In the genomic region with DNA sequence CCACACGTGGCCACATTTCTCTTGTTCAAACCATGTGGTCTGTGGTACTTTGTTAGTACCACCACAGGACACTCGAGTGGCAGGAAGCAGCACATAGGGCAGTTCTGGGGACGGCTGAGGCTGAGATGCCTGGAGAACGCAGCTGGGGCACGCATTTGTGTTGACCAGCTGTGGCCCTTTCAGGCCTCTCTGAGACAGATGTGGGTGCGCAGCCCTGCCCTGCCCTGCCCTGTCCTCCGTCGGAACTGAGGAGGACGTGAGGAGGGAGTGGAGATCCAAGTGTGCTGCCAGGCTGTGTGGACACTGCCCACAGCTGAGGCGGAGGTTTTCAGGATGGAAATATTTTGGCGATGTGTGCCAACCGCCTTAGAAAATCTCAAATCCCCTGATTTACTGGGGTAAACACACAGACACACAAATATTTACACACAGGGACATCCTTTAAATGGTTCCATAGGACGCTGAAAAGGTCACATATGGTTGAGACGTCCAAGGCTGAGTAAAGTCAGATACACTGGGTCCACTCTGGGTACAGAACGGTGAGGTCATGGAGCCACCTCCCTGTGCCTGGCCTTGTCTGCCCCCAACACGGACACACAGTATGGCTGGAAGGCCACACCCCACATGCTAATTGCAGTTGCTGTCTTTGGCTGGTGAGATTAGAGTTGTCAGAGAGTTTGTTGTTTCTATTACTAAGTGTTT, we compare ENCODE assay signal across 1 cellular context.
A peak's percentile ranks its signal among the peaks of the same experiment; 100 is the strongest.
TF ChIP-seq lines count a peak whose summit lies in the region.

No MANE protein-coding gene starts in this region.

TF ChIP-seq in HepG2, 621 proteins besides CTCF, POLR2A, EP300 and RAD21:
- TF ChIP-seq ESRRA (CRISPR knock-in tag; IDR thresholded peaks at IDR 0.05; ENCODE audit: low read depth) (0 out of 2 replicates have a peak, but pooled peaks have one; percentile 39), ZSCAN31 (CRISPR knock-in tag; IDR thresholded peaks at IDR 0.05; ENCODE audit: low read depth) (no peak), RARA (CRISPR knock-in tag; IDR thresholded peaks at IDR 0.05) (peak; percentile 72), SAP130 (CRISPR knock-in tag; IDR thresholded peaks at IDR 0.05; ENCODE audit: low read depth) (peak; percentile 13; the same call in 1 of the 2 replicates), ZKSCAN1 (IDR thresholded peaks at IDR 0.05; ENCODE audit: low read length) (0 out of 2 replicates have a peak, but pooled peaks have one; percentile 57), NR2F6 (IDR thresholded peaks at IDR 0.05) (0 out of 2 replicates have a peak, but pooled peaks have one; percentile 32), NR2F6 (CRISPR knock-in tag; IDR thresholded peaks at IDR 0.05) (no peak), ZNF816 (CRISPR knock-in tag; IDR thresholded peaks at IDR 0.05; ENCODE audit: borderline replicate concordance) (0 out of 2 replicates have a peak, but pooled peaks have one; percentile 49), HNF4A (CRISPR knock-in tag; IDR thresholded peaks at IDR 0.05) (peak; percentile 44; the same call in 1 of the 2 replicates), NR2F1 (CRISPR knock-in tag; IDR thresholded peaks at IDR 0.05) (0 out of 4 replicates have a peak, but pooled peaks of 1 of the 2 experiments have one; percentile 33), RXRB (CRISPR knock-in tag; IDR thresholded peaks at IDR 0.05; ENCODE audit: borderline replicate concordance) (peak; percentile 39; the same call in 1 of the 2 replicates), TBP (CRISPR knock-in tag; IDR thresholded peaks at IDR 0.05) (no peak), LCORL (IDR thresholded peaks at IDR 0.05) (no peak), LCORL (CRISPR knock-in tag; IDR thresholded peaks at IDR 0.05) (0 out of 2 replicates have a peak, but pooled peaks have one; percentile 8), MXI1 (IDR thresholded peaks at IDR 0.05; ENCODE audit: borderline replicate concordance, low read depth, low read length) (no peak), SALL1 (CRISPR knock-in tag; IDR thresholded peaks at IDR 0.05) (peak; percentile 51), FOXP1 (IDR thresholded peaks at IDR 0.05) (0 out of 2 replicates have a peak, but pooled peaks have one; percentile 39), FOXP1 (CRISPR knock-in tag; IDR thresholded peaks at IDR 0.05) (peak; percentile 73), HOXA3 (CRISPR knock-in tag; IDR thresholded peaks at IDR 0.05) (0 out of 2 replicates have a peak, but pooled peaks have one; percentile 8), SKI (IDR thresholded peaks at IDR 0.05; ENCODE audit: partially characterized antibody) (peak; percentile 51)
- TF ChIP-seq, protein P1, sequence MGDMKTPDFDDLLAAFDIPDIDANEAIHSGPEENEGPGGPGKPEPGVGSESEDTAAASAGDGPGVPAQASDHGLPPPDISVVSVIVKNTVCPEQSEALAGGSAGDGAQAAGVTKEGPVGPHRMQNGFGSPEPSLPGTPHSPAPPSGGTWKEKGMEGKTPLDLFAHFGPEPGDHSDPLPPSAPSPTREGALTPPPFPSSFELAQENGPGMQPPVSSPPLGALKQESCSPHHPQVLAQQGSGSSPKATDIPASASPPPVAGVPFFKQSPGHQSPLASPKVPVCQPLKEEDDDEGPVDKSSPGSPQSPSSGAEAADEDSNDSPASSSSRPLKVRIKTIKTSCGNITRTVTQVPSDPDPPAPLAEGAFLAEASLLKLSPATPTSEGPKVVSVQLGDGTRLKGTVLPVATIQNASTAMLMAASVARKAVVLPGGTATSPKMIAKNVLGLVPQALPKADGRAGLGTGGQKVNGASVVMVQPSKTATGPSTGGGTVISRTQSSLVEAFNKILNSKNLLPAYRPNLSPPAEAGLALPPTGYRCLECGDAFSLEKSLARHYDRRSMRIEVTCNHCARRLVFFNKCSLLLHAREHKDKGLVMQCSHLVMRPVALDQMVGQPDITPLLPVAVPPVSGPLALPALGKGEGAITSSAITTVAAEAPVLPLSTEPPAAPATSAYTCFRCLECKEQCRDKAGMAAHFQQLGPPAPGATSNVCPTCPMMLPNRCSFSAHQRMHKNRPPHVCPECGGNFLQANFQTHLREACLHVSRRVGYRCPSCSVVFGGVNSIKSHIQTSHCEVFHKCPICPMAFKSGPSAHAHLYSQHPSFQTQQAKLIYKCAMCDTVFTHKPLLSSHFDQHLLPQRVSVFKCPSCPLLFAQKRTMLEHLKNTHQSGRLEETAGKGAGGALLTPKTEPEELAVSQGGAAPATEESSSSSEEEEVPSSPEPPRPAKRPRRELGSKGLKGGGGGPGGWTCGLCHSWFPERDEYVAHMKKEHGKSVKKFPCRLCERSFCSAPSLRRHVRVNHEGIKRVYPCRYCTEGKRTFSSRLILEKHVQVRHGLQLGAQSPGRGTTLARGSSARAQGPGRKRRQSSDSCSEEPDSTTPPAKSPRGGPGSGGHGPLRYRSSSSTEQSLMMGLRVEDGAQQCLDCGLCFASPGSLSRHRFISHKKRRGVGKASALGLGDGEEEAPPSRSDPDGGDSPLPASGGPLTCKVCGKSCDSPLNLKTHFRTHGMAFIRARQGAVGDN (CRISPR knock-in tag; IDR thresholded peaks at IDR 0.05) = peak; percentile 22
- TF ChIP-seq, protein P2, sequence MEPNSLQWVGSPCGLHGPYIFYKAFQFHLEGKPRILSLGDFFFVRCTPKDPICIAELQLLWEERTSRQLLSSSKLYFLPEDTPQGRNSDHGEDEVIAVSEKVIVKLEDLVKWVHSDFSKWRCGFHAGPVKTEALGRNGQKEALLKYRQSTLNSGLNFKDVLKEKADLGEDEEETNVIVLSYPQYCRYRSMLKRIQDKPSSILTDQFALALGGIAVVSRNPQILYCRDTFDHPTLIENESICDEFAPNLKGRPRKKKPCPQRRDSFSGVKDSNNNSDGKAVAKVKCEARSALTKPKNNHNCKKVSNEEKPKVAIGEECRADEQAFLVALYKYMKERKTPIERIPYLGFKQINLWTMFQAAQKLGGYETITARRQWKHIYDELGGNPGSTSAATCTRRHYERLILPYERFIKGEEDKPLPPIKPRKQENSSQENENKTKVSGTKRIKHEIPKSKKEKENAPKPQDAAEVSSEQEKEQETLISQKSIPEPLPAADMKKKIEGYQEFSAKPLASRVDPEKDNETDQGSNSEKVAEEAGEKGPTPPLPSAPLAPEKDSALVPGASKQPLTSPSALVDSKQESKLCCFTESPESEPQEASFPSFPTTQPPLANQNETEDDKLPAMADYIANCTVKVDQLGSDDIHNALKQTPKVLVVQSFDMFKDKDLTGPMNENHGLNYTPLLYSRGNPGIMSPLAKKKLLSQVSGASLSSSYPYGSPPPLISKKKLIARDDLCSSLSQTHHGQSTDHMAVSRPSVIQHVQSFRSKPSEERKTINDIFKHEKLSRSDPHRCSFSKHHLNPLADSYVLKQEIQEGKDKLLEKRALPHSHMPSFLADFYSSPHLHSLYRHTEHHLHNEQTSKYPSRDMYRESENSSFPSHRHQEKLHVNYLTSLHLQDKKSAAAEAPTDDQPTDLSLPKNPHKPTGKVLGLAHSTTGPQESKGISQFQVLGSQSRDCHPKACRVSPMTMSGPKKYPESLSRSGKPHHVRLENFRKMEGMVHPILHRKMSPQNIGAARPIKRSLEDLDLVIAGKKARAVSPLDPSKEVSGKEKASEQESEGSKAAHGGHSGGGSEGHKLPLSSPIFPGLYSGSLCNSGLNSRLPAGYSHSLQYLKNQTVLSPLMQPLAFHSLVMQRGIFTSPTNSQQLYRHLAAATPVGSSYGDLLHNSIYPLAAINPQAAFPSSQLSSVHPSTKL (CRISPR knock-in tag; IDR thresholded peaks at IDR 0.05) = 0 out of 2 replicates have a peak, but pooled peaks have one; percentile 21
- TF ChIP-seq, protein P3, sequence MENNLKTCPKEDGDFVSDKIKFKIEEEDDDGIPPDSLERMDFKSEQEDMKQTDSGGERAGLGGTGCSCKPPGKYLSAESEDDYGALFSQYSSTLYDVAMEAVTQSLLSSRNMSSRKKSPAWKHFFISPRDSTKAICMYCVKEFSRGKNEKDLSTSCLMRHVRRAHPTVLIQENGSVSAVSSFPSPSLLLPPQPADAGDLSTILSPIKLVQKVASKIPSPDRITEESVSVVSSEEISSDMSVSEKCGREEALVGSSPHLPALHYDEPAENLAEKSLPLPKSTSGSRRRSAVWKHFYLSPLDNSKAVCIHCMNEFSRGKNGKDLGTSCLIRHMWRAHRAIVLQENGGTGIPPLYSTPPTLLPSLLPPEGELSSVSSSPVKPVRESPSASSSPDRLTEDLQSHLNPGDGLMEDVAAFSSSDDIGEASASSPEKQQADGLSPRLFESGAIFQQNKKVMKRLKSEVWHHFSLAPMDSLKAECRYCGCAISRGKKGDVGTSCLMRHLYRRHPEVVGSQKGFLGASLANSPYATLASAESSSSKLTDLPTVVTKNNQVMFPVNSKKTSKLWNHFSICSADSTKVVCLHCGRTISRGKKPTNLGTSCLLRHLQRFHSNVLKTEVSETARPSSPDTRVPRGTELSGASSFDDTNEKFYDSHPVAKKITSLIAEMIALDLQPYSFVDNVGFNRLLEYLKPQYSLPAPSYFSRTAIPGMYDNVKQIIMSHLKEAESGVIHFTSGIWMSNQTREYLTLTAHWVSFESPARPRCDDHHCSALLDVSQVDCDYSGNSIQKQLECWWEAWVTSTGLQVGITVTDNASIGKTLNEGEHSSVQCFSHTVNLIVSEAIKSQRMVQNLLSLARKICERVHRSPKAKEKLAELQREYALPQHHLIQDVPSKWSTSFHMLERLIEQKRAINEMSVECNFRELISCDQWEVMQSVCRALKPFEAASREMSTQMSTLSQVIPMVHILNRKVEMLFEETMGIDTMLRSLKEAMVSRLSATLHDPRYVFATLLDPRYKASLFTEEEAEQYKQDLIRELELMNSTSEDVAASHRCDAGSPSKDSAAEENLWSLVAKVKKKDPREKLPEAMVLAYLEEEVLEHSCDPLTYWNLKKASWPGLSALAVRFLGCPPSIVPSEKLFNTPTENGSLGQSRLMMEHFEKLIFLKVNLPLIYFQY (CRISPR knock-in tag; IDR thresholded peaks at IDR 0.05; ENCODE audit: borderline replicate concordance) = no peak
- TF ChIP-seq, protein P4, sequence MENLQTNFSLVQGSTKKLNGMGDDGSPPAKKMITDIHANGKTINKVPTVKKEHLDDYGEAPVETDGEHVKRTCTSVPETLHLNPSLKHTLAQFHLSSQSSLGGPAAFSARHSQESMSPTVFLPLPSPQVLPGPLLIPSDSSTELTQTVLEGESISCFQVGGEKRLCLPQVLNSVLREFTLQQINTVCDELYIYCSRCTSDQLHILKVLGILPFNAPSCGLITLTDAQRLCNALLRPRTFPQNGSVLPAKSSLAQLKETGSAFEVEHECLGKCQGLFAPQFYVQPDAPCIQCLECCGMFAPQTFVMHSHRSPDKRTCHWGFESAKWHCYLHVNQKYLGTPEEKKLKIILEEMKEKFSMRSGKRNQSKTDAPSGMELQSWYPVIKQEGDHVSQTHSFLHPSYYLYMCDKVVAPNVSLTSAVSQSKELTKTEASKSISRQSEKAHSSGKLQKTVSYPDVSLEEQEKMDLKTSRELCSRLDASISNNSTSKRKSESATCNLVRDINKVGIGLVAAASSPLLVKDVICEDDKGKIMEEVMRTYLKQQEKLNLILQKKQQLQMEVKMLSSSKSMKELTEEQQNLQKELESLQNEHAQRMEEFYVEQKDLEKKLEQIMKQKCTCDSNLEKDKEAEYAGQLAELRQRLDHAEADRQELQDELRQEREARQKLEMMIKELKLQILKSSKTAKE (CRISPR knock-in tag; IDR thresholded peaks at IDR 0.05; ENCODE audit: borderline replicate concordance) = peak; percentile 14; the same call in 1 of the 2 replicates
- TF ChIP-seq, protein P5, sequence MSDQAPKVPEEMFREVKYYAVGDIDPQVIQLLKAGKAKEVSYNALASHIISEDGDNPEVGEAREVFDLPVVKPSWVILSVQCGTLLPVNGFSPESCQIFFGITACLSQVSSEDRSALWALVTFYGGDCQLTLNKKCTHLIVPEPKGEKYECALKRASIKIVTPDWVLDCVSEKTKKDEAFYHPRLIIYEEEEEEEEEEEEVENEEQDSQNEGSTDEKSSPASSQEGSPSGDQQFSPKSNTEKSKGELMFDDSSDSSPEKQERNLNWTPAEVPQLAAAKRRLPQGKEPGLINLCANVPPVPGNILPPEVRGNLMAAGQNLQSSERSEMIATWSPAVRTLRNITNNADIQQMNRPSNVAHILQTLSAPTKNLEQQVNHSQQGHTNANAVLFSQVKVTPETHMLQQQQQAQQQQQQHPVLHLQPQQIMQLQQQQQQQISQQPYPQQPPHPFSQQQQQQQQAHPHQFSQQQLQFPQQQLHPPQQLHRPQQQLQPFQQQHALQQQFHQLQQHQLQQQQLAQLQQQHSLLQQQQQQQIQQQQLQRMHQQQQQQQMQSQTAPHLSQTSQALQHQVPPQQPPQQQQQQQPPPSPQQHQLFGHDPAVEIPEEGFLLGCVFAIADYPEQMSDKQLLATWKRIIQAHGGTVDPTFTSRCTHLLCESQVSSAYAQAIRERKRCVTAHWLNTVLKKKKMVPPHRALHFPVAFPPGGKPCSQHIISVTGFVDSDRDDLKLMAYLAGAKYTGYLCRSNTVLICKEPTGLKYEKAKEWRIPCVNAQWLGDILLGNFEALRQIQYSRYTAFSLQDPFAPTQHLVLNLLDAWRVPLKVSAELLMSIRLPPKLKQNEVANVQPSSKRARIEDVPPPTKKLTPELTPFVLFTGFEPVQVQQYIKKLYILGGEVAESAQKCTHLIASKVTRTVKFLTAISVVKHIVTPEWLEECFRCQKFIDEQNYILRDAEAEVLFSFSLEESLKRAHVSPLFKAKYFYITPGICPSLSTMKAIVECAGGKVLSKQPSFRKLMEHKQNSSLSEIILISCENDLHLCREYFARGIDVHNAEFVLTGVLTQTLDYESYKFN (CRISPR knock-in tag; conservative IDR thresholded peaks at IDR 0.05) = peak; percentile 39; the same call in 1 of the 2 replicates
- TF ChIP-seq, protein P6, sequence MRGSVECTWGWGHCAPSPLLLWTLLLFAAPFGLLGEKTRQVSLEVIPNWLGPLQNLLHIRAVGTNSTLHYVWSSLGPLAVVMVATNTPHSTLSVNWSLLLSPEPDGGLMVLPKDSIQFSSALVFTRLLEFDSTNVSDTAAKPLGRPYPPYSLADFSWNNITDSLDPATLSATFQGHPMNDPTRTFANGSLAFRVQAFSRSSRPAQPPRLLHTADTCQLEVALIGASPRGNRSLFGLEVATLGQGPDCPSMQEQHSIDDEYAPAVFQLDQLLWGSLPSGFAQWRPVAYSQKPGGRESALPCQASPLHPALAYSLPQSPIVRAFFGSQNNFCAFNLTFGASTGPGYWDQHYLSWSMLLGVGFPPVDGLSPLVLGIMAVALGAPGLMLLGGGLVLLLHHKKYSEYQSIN (CRISPR knock-in tag; IDR thresholded peaks at IDR 0.05; ENCODE audit: borderline replicate concordance) = no peak
